24 cellular contexts compared by ENCODE assay signal in the genomic region with DNA sequence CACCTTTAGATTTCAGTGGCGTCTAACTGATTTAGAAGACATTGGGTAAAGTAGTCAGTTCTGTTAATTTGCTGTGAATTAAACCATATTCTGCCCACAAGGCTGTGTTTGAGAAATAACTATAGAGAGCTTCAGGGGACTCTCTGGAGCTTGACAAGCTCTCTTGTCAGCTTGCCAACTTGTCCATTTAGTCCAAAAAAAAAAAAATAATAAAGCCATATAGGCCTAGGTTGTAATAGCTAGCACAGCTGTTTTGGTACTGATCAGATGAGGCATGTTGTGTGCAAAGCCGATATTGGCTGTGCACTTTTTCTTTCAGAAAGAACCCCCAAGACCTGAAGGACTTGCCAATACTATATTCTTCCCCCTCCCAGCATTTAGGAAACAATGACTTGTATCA. TPM values are rescaled to one million over a fixed set of nuclear protein-coding genes. Genes with fewer than 3 reads are reported as not detected.
DNase-seq lines count a peak whose midpoint lies in the region; ATAC-seq and TF ChIP-seq lines count a peak whose summit lies in the region.
"Had no signal": no experiment of that assay in that cellular context is flagged by ENCODE, and none has a peak within 500 bp of the region (broad histone marks: within the 10 kb centered on the region; RNA-seq: fewer than 3 reads in every experiment).

No MANE protein-coding gene starts in this region.

- H3K79me2 ChIP-seq in GM23338 (replicated peaks; ENCODE audit: insufficient read depth), result peaks cover 48% of the 10 kb centered on the region
- peaks cover 3% of the 10 kb centered on the region for H3K79me2 ChIP-seq in osteoblast (ENCODE audit: insufficient read depth, low read length)

- H3K36me3 Mint-ChIP-seq in GM23338 (ENCODE audit: low read depth) (peaks cover 94% of the 10 kb centered on the region), glutamatergic neuron (ENCODE audit: unreplicated experiment) (no peaks in the 10 kb centered on the region)

- H3K27me3 ChIP-seq in GM23338 (ENCODE audit: insufficient read depth) (no peaks in the 10 kb centered on the region), osteoblast (ENCODE audit: insufficient read depth, low read length) (no peaks in the 10 kb centered on the region)
- H3K27me3 ChIP-seq: BE2C had no signal

- H3K4me3 Mint-ChIP-seq in GM23338 (no peak overlapping the region), glutamatergic neuron (ENCODE audit: unreplicated experiment) (no peak overlapping the region)
- H3K4me3 Mint-ChIP-seq: CD14-positive monocyte, HFFc6, IgD-negative memory B cell had no signal

- H2AFZ ChIP-seq in GM23338 (no peak overlapping the region), osteoblast (ENCODE audit: low read length) (no peak overlapping the region)
- H2AFZ ChIP-seq: GM23248 had no signal

- H3K4me3 ChIP-seq in GM23338 (no peak overlapping the region), osteoblast (ENCODE audit: insufficient read depth, low read length) (no peak overlapping the region)
- H3K4me3 ChIP-seq: GM23248, HAP-1 had no signal

- no peaks in the 10 kb centered on the region for H3K4me1 Mint-ChIP-seq in GM23338
- no peaks in the 10 kb centered on the region for H3K4me1 Mint-ChIP-seq in glutamatergic neuron (ENCODE audit: low read depth, unreplicated experiment)
- H3K4me1 Mint-ChIP-seq: CD14-positive monocyte had no signal

- DNase-seq in GM23338 (ENCODE audit: low spot score) (no peak), NCI-H1105 treated with DMSO at 0.1 percent for 48 hours (lab: John Stamatoyannopoulos, UW) (peak; percentile 57), NCI-H2171 treated with DMSO at 0.1 percent for 48 hours (lab: John Stamatoyannopoulos, UW) (peak; percentile 69), osteoblast (ENCODE audit: insufficient read length, low spot score, missing footprints) (peak; percentile 79), NCI-H226 (no peak), AG08395 (ENCODE audit: low spot score) (no peak), glutamatergic neuron (no peak)
- DNase-seq: BE2C; DMS153; GM23248; HFFc6; MM.1S; NCI-H146; NCI-H2029; NCI-H446 treated with DMSO at 0.1 percent for 48 hours; NCI-H526; NCI-H82; NK-92 treated with Interleukin-12 subunit alpha and Interleukin-12 subunit beta, amount 100 ng/mL, for 24 hours; PC-3; T-helper 2 cell had no signal

- H3K9me2 ChIP-seq in GM23338 (ENCODE audit: insufficient read depth), result no peaks in the 10 kb centered on the region

- no peaks in the 10 kb centered on the region for H3K9me3 ChIP-seq in osteoblast (ENCODE audit: low read depth, low read length)
- H3K9me3 ChIP-seq: BE2C had no signal

- peaks cover 51% of the 10 kb centered on the region for H3F3A ChIP-seq in GM23338 (replicated peaks; ENCODE audit: low read depth)

- no peak overlapping the region for H3K4me2 ChIP-seq in GM23338
- H3K4me2 ChIP-seq in osteoblast (ENCODE audit: insufficient read depth, low read length), result no peak overlapping the region
- H3K4me2 ChIP-seq: KMS-11 had no signal

- no peak overlapping the region for H3K27ac Mint-ChIP-seq in GM23338
- H3K27ac Mint-ChIP-seq in glutamatergic neuron (ENCODE audit: unreplicated experiment), result no peak overlapping the region
- H3K27ac Mint-ChIP-seq: HFFc6, IgD-negative memory B cell had no signal

- H3K9me3 Mint-ChIP-seq in GM23338 (no peaks in the 10 kb centered on the region), glutamatergic neuron (ENCODE audit: unreplicated experiment) (no peaks in the 10 kb centered on the region)
- H3K9me3 Mint-ChIP-seq: CD14-positive monocyte, HFFc6, IgD-negative memory B cell had no signal

- peaks cover 4% of the 10 kb centered on the region for H3K27me3 Mint-ChIP-seq in GM23338 (ENCODE audit: insufficient read depth, low read depth, poor library complexity)
- peaks cover 2% of the 10 kb centered on the region for H3K27me3 Mint-ChIP-seq in glutamatergic neuron (ENCODE audit: unreplicated experiment)
- H3K27me3 Mint-ChIP-seq: IgD-negative memory B cell had no signal

- no peak for ATAC-seq in GM23338
- ATAC-seq: PC-3 had no signal

- peak overlapping the region; percentile 59; the same call in 1 of the 2 replicates for H3K27ac ChIP-seq in GM23338 (ENCODE audit: low read depth)
- no peak overlapping the region for H3K27ac ChIP-seq in osteoblast (ENCODE audit: low read depth, low read length)
- H3K27ac ChIP-seq: GM23248, KMS-11 had no signal

- TF ChIP-seq CTCF in GM23338 (conservative IDR thresholded peaks at IDR 0.05; ENCODE audit: low read depth in 2 of 2), result no peak
- TF ChIP-seq CTCF in osteoblast (IDR thresholded peaks at IDR 0.05; ENCODE audit: extremely low read depth, low read depth, low read length), result no peak
- TF ChIP-seq CTCF in glutamatergic neuron (IDR thresholded peaks at IDR 0.05; ENCODE audit: partially characterized antibody, unreplicated experiment), result no peak

- H3K4me1 ChIP-seq in GM23338 (ENCODE audit: insufficient read depth) (no peaks in the 10 kb centered on the region), osteoblast (ENCODE audit: insufficient read depth, low read length) (no peaks in the 10 kb centered on the region)
- H3K4me1 ChIP-seq: HAP-1 had no signal

- H3K36me3 ChIP-seq in GM23338 (ENCODE audit: insufficient read depth) (peaks cover 86% of the 10 kb centered on the region), osteoblast (ENCODE audit: insufficient read depth, low read length) (peaks cover 68% of the 10 kb centered on the region)

- H4K20me1 ChIP-seq in GM23338 (replicated peaks; ENCODE audit: insufficient read depth) (peaks cover 55% of the 10 kb centered on the region), osteoblast (ENCODE audit: insufficient read depth, low read length) (no peaks in the 10 kb centered on the region)

TF ChIP-seq in GM23338, 12 proteins besides CTCF, POLR2A, EP300 and RAD21 (continues in another document):
- TF ChIP-seq, protein P1, sequence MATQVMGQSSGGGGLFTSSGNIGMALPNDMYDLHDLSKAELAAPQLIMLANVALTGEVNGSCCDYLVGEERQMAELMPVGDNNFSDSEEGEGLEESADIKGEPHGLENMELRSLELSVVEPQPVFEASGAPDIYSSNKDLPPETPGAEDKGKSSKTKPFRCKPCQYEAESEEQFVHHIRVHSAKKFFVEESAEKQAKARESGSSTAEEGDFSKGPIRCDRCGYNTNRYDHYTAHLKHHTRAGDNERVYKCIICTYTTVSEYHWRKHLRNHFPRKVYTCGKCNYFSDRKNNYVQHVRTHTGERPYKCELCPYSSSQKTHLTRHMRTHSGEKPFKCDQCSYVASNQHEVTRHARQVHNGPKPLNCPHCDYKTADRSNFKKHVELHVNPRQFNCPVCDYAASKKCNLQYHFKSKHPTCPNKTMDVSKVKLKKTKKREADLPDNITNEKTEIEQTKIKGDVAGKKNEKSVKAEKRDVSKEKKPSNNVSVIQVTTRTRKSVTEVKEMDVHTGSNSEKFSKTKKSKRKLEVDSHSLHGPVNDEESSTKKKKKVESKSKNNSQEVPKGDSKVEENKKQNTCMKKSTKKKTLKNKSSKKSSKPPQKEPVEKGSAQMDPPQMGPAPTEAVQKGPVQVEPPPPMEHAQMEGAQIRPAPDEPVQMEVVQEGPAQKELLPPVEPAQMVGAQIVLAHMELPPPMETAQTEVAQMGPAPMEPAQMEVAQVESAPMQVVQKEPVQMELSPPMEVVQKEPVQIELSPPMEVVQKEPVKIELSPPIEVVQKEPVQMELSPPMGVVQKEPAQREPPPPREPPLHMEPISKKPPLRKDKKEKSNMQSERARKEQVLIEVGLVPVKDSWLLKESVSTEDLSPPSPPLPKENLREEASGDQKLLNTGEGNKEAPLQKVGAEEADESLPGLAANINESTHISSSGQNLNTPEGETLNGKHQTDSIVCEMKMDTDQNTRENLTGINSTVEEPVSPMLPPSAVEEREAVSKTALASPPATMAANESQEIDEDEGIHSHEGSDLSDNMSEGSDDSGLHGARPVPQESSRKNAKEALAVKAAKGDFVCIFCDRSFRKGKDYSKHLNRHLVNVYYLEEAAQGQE (IDR thresholded peaks at IDR 0.05; ENCODE audit: unreplicated experiment), result no peak
- TF ChIP-seq JUNB (IDR thresholded peaks at IDR 0.05; ENCODE audit: unreplicated experiment), result no peak
- no peak for TF ChIP-seq ZNF331 (CRISPR knock-in tag; IDR thresholded peaks at IDR 0.05; ENCODE audit: low read depth)

RNA-seq across cellular contexts. Expression of a gene that starts 20.2 kb away (rescaled TPM):
- 34.3 and 36.3 TPM in 2 replicates for total RNA-seq in GM23338 (2014; rRNA removed; shearing (Covaris generic))
- polyA plus RNA-seq in GM23338 (2016; fragmentation: Nextera tagmentation; extraction: Ambion mirVana), result 7.2 and 7.4 TPM in 2 replicates
- total RNA-seq in osteoblast, result 28.6 and 30.6 TPM in 2 replicates
- total RNA-seq in glutamatergic neuron (ENCODE audit: unreplicated experiment), result 22.9 TPM

RNA-seq across cellular contexts. Expression of a gene that starts 27.9 kb away (rescaled TPM):
- total RNA-seq in GM23338 (2014; rRNA removed; shearing (Covaris generic)), result 92.7 and 99.6 TPM in 2 replicates
- polyA plus RNA-seq in GM23338 (2016; fragmentation: Nextera tagmentation; extraction: Ambion mirVana), result 18.2 and 20.7 TPM in 2 replicates
- total RNA-seq in osteoblast (15.9 and 17.7 TPM in 2 replicates), glutamatergic neuron (ENCODE audit: unreplicated experiment) (13.9 TPM)

RNA-seq across cellular contexts. Expression of a gene that starts 49.0 kb away (rescaled TPM):
- 4.3 and 5.0 TPM in 2 replicates for total RNA-seq in GM23338 (2014; rRNA removed; shearing (Covaris generic))
- 3.0 and 4.3 TPM in 2 replicates for polyA plus RNA-seq in GM23338 (2016; fragmentation: Nextera tagmentation; extraction: Ambion mirVana)
- total RNA-seq in osteoblast (4.3 and 4.7 TPM in 2 replicates), glutamatergic neuron (ENCODE audit: unreplicated experiment) (6.5 TPM)

Comparison
In these comparisons a context has a peak if more than half of its experiments do, and no peak if none do; other contexts are left out.
1. DNase-seq: peak in NCI-H1105 treated with DMSO at 0.1 percent for 48 hours (single experiment), NCI-H2171 treated with DMSO at 0.1 percent for 48 hours (single experiment) and osteoblast (single experiment); none in GM23338 (single experiment), NCI-H226 (single experiment), AG08395 (single experiment) and glutamatergic neuron (single experiment).